In genomic region chr20:48384147-48384818, GRCh38 we compare ENCODE assay signal across 11 cellular contexts.
DNase-seq lines count a peak whose midpoint lies in the region; ATAC-seq and TF ChIP-seq lines count a peak whose summit lies in the region.
"Had no signal": no experiment of that assay in that cellular context is flagged by ENCODE, and none has a peak within 500 bp of the region (broad histone marks: within the 10 kb centered on the region; RNA-seq: fewer than 3 reads in every experiment).

No MANE protein-coding gene starts in this region.

- H3K36me3 ChIP-seq in Caco-2 (ENCODE audit: control insufficient read depth, insufficient read depth, low read length) (no peaks in the 10 kb centered on the region), ES-I3 (ENCODE audit: insufficient read depth, low read length) (no peaks in the 10 kb centered on the region), OCI-LY3 (replicated peaks; ENCODE audit: low read depth, low read length) (no peaks in the 10 kb centered on the region), left lung (no peaks in the 10 kb centered on the region)
- H3K36me3 ChIP-seq: thoracic aorta had no signal

- H3K27me3 ChIP-seq in Caco-2 (replicated peaks; ENCODE audit: control insufficient read depth, insufficient read depth, low read length) = no peaks in the 10 kb centered on the region
- peaks cover under 1% of the 10 kb centered on the region; the same call in 1 of the 2 replicates for H3K27me3 ChIP-seq in OCI-LY3 (ENCODE audit: low read depth, low read length)
- peaks cover 0 to 12% of the 10 kb centered on the region in 2 donors for H3K27me3 ChIP-seq in left lung

- peak overlapping the region; percentile 21 for H3K4me2 ChIP-seq in OCI-LY3 (ENCODE audit: low read length)

- H3K27ac Mint-ChIP-seq in Caco-2 (ENCODE audit: unreplicated experiment) = no peak overlapping the region

- intact Hi-C loops in Caco-2 (cut with micrococcal nuclease; ENCODE audit: unreplicated experiment) (no loop called here), left lung (cut with DNase I) (no loop called here)

- POLR2A ChIA-PET in Caco-2 (lab: Charles Lee) = no interaction called here

- no peaks in the 10 kb centered on the region for H3K27me3 Mint-ChIP-seq in Caco-2 (ENCODE audit: insufficient read depth, unreplicated experiment)

- H3K36me3 Mint-ChIP-seq in Caco-2 (ENCODE audit: insufficient read depth, unreplicated experiment) = no peaks in the 10 kb centered on the region

- H3K79me2 ChIP-seq in OCI-LY3 (ENCODE audit: low read length) = no peaks in the 10 kb centered on the region

- peaks cover 12% of the 10 kb centered on the region for H3K4me1 Mint-ChIP-seq in Caco-2 (ENCODE audit: low read depth, unreplicated experiment)

- no peaks in the 10 kb centered on the region for H3K9me3 Mint-ChIP-seq in Caco-2 (ENCODE audit: unreplicated experiment)

- H3K4me3 Mint-ChIP-seq in Caco-2 (ENCODE audit: unreplicated experiment) = no peak overlapping the region

- H4K20me1 ChIP-seq in OCI-LY3 (ENCODE audit: insufficient read depth, low read length) = no peaks in the 10 kb centered on the region

- CTCF ChIA-PET in Caco-2 (lab: Charles Lee) = no interaction called here

- H3K4me1 ChIP-seq in Caco-2 (peaks cover 9% of the 10 kb centered on the region; the same call in 1 of the 2 replicates), ES-I3 (ENCODE audit: insufficient read depth, low read length) (no peaks in the 10 kb centered on the region; the same call in 1 of the 2 replicates), OCI-LY3 (ENCODE audit: low read length) (peaks cover 17% of the 10 kb centered on the region), left lung (no peaks in the 10 kb centered on the region)

- TF ChIP-seq CTCF in Caco-2 (IDR thresholded peaks at IDR 0.05; ENCODE audit: insufficient read depth in 1 of 2, low read depth in 1 of 2, low read length in 1 of 2, severe bottlenecking in 1 of 2, unreplicated experiment in 1 of 2) = no peak
- no peak for TF ChIP-seq CTCF in OCI-LY3 (IDR thresholded peaks at IDR 0.05; ENCODE audit: low read depth, low read length)
- no peak for TF ChIP-seq CTCF in left lung (IDR thresholded peaks at IDR 0.05)

- H3K9ac ChIP-seq in ES-I3 (ENCODE audit: low read depth, low read length) (peak overlapping the region; percentile 49; the same call in 1 of the 2 replicates), OCI-LY3 (ENCODE audit: low read length) (no peak overlapping the region)

- BruUV-seq in Caco-2 (replicated peaks; lab: Mats Ljungman, UMichigan) = no TSS peak

- H3K4me3 ChIP-seq in Caco-2 (ENCODE audit: low read depth, low read length) = no peak overlapping the region
- no peak overlapping the region for H3K4me3 ChIP-seq in OCI-LY3 (ENCODE audit: low read length)
- no peak overlapping the region for H3K4me3 ChIP-seq in left lung
- H3K4me3 ChIP-seq: thoracic aorta had no signal

- no peak for ATAC-seq in HG02938 (IDR thresholded peaks at IDR 0.05; ENCODE audit: unreplicated experiment)
- ATAC-seq in left lung = no peak

- H3K9me3 ChIP-seq in Caco-2 = no peaks in the 10 kb centered on the region
- H3K9me3 ChIP-seq in ES-I3 (ENCODE audit: control insufficient read depth, insufficient read depth, low read length) = no peaks in the 10 kb centered on the region
- H3K9me3 ChIP-seq in OCI-LY3 (ENCODE audit: insufficient read depth, low read length) = no peaks in the 10 kb centered on the region
- no peaks in the 10 kb centered on the region for H3K9me3 ChIP-seq in left lung
- H3K9me3 ChIP-seq: thoracic aorta had no signal

- DNase-seq in Caco-2 (peak; percentile 69 to 70), iPS-NIHi7 (ENCODE audit: extremely low spot score) (peak; percentile 89), NCI-H526 treated with DMSO at 0.1 percent for 48 hours (lab: John Stamatoyannopoulos, UW) (no peak), left lung (no peak)
- DNase-seq: effector CD8-positive, alpha-beta T cell; foreskin fibroblast; NCI-H226 had no signal

- H3K27ac ChIP-seq in OCI-LY3 (ENCODE audit: low read length) = no peak overlapping the region
- H3K27ac ChIP-seq in left lung = no peak overlapping the region
- H3K27ac ChIP-seq: thoracic aorta had no signal

- no peak overlapping the region for H2AFZ ChIP-seq in OCI-LY3 (ENCODE audit: low read depth, low read length)

Comparison
In these comparisons a context has a peak if more than half of its experiments do, and no peak if none do; other contexts are left out.
1. DNase-seq: peak in Caco-2 (2 of 2) and iPS-NIHi7 (single experiment); none in NCI-H526 treated with DMSO at 0.1 percent for 48 hours (single experiment) and left lung (0 of 2).